ENCODE assay signal across 10 cellular contexts in the genomic region with DNA sequence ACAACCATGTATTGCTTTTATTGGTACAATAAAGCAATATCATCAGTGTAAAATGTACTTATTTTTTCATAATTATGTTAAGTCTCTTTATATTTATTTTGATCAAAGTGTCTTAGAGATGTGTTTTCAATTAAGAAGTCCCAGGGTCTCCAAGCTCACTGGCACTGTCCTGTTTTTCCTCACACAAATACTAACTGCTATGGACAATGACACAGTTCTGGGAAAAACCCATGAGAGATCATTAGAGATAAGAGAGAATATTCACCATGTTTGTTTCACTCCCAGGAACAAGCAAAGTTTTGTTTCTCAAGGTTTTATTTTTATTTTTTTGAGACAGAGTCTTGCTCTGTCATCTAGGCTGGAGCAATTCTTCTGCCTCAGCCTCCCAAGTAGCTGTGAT.
"Had no signal": no experiment of that assay in that cellular context is flagged by ENCODE, and none has a peak within 500 bp of the region (broad histone marks: within the 10 kb centered on the region; RNA-seq: fewer than 3 reads in every experiment).

No MANE protein-coding gene starts in this region.

- H3K9me3 ChIP-seq: HAP-1 had no signal

- H3K27ac ChIP-seq: HL-60 had no signal

- H3K4me3 ChIP-seq: GM23338, HAP-1, K562 had no signal

- H3K36me3 ChIP-seq: HAP-1 had no signal

- H3K4me2 ChIP-seq: GM23338 had no signal

- ATAC-seq: GM23338, HCT116, K562 had no signal

- H3K4me1 ChIP-seq: HAP-1 had no signal

- DNase-seq: HFFc6, IMR-90, KG1 had no signal

- FAIRE-seq: H1, H54, K562 had no signal

- H2AFZ ChIP-seq: GM23338 had no signal
